1 cellular context compared by ENCODE assay signal in genomic region chr22:37198290-37199102, GRCh38.
TF ChIP-seq lines count a peak whose summit lies in the region.

No MANE protein-coding gene starts in this region.

TF ChIP-seq in HepG2, 621 proteins besides CTCF, POLR2A, EP300 and RAD21 (continued from another document):
- TF ChIP-seq ZNF704 (CRISPR knock-in tag; IDR thresholded peaks at IDR 0.05; ENCODE audit: borderline replicate concordance): 0 out of 2 replicates have a peak, but pooled peaks have one; percentile 9
- TF ChIP-seq RCOR2 (CRISPR knock-in tag; IDR thresholded peaks at IDR 0.05): peak; percentile 84
- TF ChIP-seq SMC3 (IDR thresholded peaks at IDR 0.05; ENCODE audit: low read length): peak; percentile 28; the same call in 1 of the 2 replicates
- TF ChIP-seq ZSCAN9 (CRISPR knock-in tag; IDR thresholded peaks at IDR 0.05; ENCODE audit: borderline replicate concordance): 0 out of 2 replicates have a peak, but pooled peaks have one; percentile 11
- TF ChIP-seq HMGXB4 (CRISPR knock-in tag; IDR thresholded peaks at IDR 0.05; ENCODE audit: borderline replicate concordance in 1 of 2, low read depth in 1 of 2): 0 out of 4 replicates have a peak, but pooled peaks of 1 of the 2 experiments have one; percentile 33
